ENCODE assay signal across 1 cellular context in genomic region chr9:125233678-125234077, GRCh38.
TF ChIP-seq lines count a peak whose summit lies in the region.

No MANE protein-coding gene starts in this region.

TF ChIP-seq in WTC11, 78 proteins besides CTCF, POLR2A, EP300 and RAD21 (continued from another document):
- no peak for TF ChIP-seq ZNF425 (CRISPR knock-in tag; conservative IDR thresholded peaks at IDR 0.05)
- no peak for TF ChIP-seq PREB (CRISPR knock-in tag; IDR thresholded peaks at IDR 0.05; ENCODE audit: borderline replicate concordance)
- no peak for TF ChIP-seq KAT7 (CRISPR knock-in tag; IDR thresholded peaks at IDR 0.05; ENCODE audit: borderline replicate concordance)
- no peak for TF ChIP-seq NFATC4 (CRISPR knock-in tag; IDR thresholded peaks at IDR 0.05)
- no peak for TF ChIP-seq E2F1 (CRISPR knock-in tag; IDR thresholded peaks at IDR 0.05)
- no peak for TF ChIP-seq SMAD4 (CRISPR knock-in tag; IDR thresholded peaks at IDR 0.05)
- TF ChIP-seq ZNF219 (CRISPR knock-in tag; IDR thresholded peaks at IDR 0.05; ENCODE audit: borderline replicate concordance), result no peak
- TF ChIP-seq ZNF121 (CRISPR knock-in tag; IDR thresholded peaks at IDR 0.05), result no peak
- TF ChIP-seq ETV6 (CRISPR knock-in tag; IDR thresholded peaks at IDR 0.05), result no peak
- no peak for TF ChIP-seq ZNF512 (CRISPR knock-in tag; IDR thresholded peaks at IDR 0.05; ENCODE audit: borderline replicate concordance)
- no peak for TF ChIP-seq ATF2 (CRISPR knock-in tag; IDR thresholded peaks at IDR 0.05; ENCODE audit: borderline replicate concordance, low read depth)
- no peak for TF ChIP-seq ZNF416 (CRISPR knock-in tag; IDR thresholded peaks at IDR 0.05)
- no peak for TF ChIP-seq JUN (CRISPR knock-in tag; IDR thresholded peaks at IDR 0.05)
- TF ChIP-seq FOXP4 (CRISPR knock-in tag; IDR thresholded peaks at IDR 0.05), result no peak
- TF ChIP-seq PRRX2 (CRISPR knock-in tag; IDR thresholded peaks at IDR 0.05), result no peak
